Comparison of ENCODE assay signal across 15 cellular contexts in the genomic region with DNA sequence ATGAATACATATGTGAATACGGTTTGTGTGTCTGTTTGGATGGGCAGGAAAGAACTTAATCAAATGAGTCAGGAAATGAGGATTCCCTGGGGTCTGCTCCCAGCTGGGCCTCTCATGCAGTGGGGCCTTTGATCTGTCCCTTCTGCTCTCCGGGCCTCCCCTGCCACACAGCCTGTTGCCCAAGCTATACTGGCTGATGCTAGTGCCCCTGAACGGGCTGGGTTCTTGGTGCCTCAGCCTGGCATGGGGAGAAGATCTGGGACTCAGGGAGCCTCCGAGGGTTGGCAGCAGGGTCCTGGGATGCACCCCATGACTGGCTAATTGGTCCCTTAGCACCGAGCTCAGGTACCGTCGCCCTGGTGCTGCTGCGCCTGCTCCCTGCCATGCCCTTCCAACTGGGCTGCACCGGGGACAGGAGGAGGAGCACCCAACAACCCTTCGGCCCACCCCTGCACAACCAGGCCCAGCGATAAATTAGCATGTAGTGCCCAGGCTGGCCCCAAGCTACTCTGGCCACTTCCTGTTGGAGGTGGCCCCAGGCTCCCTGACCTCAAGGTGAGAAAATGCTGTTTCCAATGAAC.
"Had no signal": no experiment of that assay in that cellular context is flagged by ENCODE, and none has a peak within 500 bp of the region (broad histone marks: within the 10 kb centered on the region; RNA-seq: fewer than 3 reads in every experiment).

No MANE protein-coding gene starts in this region.

- H3K4me3 ChIP-seq: gastroesophageal sphincter, lung, psoas muscle, right lobe of liver had no signal

- H3K4me3 Mint-ChIP-seq: activated CD8-positive, alpha-beta memory T cell treated with anti-CD3 and anti-CD28 coated beads, Interleukin-2, amount 10 ng/mL, durations not matched to agents 7 days and 5 days; activated naive CD4-positive, alpha-beta T cell treated with anti-CD3 and anti-CD28 coated beads, Interleukin-2, amount 50 U/mL, for 24 hours; central memory CD8-positive, alpha-beta T cell; natural killer cell treated with Interleukin-12 subunit alpha and Interleukin-12 subunit beta and Interleukin-15 and Interleukin-18, amount 100 ng/mL, for 72 hours; stimulated activated naive B cell treated with anti-CD40 and anti-IgM and Interleukin-4, amounts not matched to agents 10 μg/mL and 1 μg/mL and 100 μg/mL, for 72 hours; T-helper 1 cell treated with Interleukin-12 subunit alpha and Interleukin-12 subunit beta and Interleukin-4 antibody, amounts not matched to agents 30 μg/mL and 1 μg/mL, for 36 hours had no signal

- DNase-seq: activated CD4-positive, alpha-beta T cell treated with anti-CD3 and anti-CD28 coated beads, Interleukin-2, amount 50 U/mL, for 1 hour; activated CD8-positive, alpha-beta memory T cell treated with anti-CD3 and anti-CD28 coated beads, Interleukin-2, amount 10 ng/mL, durations not matched to agents 7 days and 5 days; effector memory CD4-positive, alpha-beta T cell; kidney; stimulated activated CD4-positive, alpha-beta T cell treated with anti-CD3 and anti-CD28 coated beads, Interleukin-2, amount 100 ng/mL, for 24 hours; stimulated activated naive B cell treated with anti-CD40 and anti-IgM and Interleukin-4, amounts not matched to agents 10 μg/mL and 1 μg/mL and 100 μg/mL, for 72 hours; trophoblast cell had no signal

- ATAC-seq: activated CD8-positive, alpha-beta memory T cell treated with anti-CD3 and anti-CD28 coated beads, Interleukin-2, amount 10 ng/mL, durations not matched to agents 7 days and 5 days; gastroesophageal sphincter; natural killer cell treated with Interleukin-12 subunit alpha and Interleukin-12 subunit beta and Interleukin-15 and Interleukin-18, amount 100 ng/mL, for 72 hours; psoas muscle; right lobe of liver had no signal

- H3K36me3 Mint-ChIP-seq: activated CD8-positive, alpha-beta memory T cell treated with anti-CD3 and anti-CD28 coated beads, Interleukin-2, amount 10 ng/mL, durations not matched to agents 7 days and 5 days; activated naive CD4-positive, alpha-beta T cell treated with anti-CD3 and anti-CD28 coated beads, Interleukin-2, amount 50 U/mL, for 24 hours; natural killer cell treated with Interleukin-12 subunit alpha and Interleukin-12 subunit beta and Interleukin-15 and Interleukin-18, amount 100 ng/mL, for 72 hours; stimulated activated naive B cell treated with anti-CD40 and anti-IgM and Interleukin-4, amounts not matched to agents 10 μg/mL and 1 μg/mL and 100 μg/mL, for 72 hours had no signal

- H3K4me1 ChIP-seq: gastroesophageal sphincter, psoas muscle had no signal

- H3K9me3 Mint-ChIP-seq: activated naive CD4-positive, alpha-beta T cell treated with anti-CD3 and anti-CD28 coated beads, Interleukin-2, amount 50 U/mL, for 24 hours; central memory CD8-positive, alpha-beta T cell; natural killer cell treated with Interleukin-12 subunit alpha and Interleukin-12 subunit beta and Interleukin-15 and Interleukin-18, amount 100 ng/mL, for 72 hours; stimulated activated naive B cell treated with anti-CD40 and anti-IgM and Interleukin-4, amounts not matched to agents 10 μg/mL and 1 μg/mL and 100 μg/mL, for 72 hours had no signal

- H3K27me3 ChIP-seq: gastroesophageal sphincter, right lobe of liver had no signal

- H3K36me3 ChIP-seq: gastroesophageal sphincter, right lobe of liver had no signal

- H3K9me3 ChIP-seq: gastroesophageal sphincter, psoas muscle, right lobe of liver had no signal

- H3K27ac ChIP-seq: gastroesophageal sphincter, psoas muscle, right lobe of liver had no signal

- H3K27me3 Mint-ChIP-seq: activated CD8-positive, alpha-beta memory T cell treated with anti-CD3 and anti-CD28 coated beads, Interleukin-2, amount 10 ng/mL, durations not matched to agents 7 days and 5 days; activated naive CD4-positive, alpha-beta T cell treated with anti-CD3 and anti-CD28 coated beads, Interleukin-2, amount 50 U/mL, for 24 hours; central memory CD8-positive, alpha-beta T cell; natural killer cell treated with Interleukin-12 subunit alpha and Interleukin-12 subunit beta and Interleukin-15 and Interleukin-18, amount 100 ng/mL, for 72 hours; stimulated activated naive B cell treated with anti-CD40 and anti-IgM and Interleukin-4, amounts not matched to agents 10 μg/mL and 1 μg/mL and 100 μg/mL, for 72 hours had no signal

- H3K27ac Mint-ChIP-seq: activated CD8-positive, alpha-beta memory T cell treated with anti-CD3 and anti-CD28 coated beads, Interleukin-2, amount 10 ng/mL, durations not matched to agents 7 days and 5 days; activated naive CD4-positive, alpha-beta T cell treated with anti-CD3 and anti-CD28 coated beads, Interleukin-2, amount 50 U/mL, for 24 hours; stimulated activated naive B cell treated with anti-CD40 and anti-IgM and Interleukin-4, amounts not matched to agents 10 μg/mL and 1 μg/mL and 100 μg/mL, for 72 hours; T-helper 1 cell treated with Interleukin-12 subunit alpha and Interleukin-12 subunit beta and Interleukin-4 antibody, amounts not matched to agents 30 μg/mL and 1 μg/mL, for 36 hours had no signal
